Comparison of ENCODE assay signal across 8 cellular contexts in the genomic region with DNA sequence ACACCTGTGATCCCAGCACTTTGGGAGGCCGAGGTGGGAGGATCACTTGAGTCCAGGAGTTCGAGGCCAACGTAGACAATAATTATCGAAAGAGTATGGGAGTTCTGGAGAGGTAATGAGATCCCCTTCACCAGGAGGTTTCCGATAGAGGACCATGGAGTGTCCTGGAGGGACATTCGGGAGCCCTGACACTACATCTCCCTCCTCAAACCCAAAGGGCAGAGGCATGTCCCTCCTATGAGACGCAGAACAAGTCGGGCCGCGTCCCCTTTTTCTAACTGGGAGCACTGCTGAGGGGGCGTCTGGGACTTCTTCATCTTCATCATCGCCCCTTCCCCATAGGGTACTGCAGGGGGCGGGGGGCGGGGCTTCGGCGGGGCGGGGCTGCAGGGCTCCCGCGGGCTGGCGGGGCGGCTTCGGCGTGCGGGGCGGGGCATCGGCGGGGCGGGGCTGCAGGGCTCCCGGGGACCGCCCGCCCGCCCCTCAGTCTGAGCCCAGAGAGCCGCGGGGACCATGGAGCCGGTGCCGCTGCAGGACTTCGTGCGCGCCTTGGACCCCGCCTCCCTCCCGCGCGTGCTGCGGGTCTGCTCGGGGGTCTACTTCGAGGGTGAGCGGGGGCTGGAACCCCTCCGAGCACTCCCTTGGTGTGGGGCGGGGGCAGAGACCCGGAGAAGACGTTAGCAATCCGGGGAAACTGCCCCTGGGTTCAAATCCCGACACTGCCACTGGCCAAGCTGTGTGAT. TPM values are rescaled to one million over a fixed set of nuclear protein-coding genes. Genes with fewer than 3 reads are reported as not detected.
DNase-seq lines count a peak whose midpoint lies in the region; ATAC-seq and TF ChIP-seq lines count a peak whose summit lies in the region.

A gene (plus strand): TSS at position 486 of the 743 bp plus-strand sequence. CDS start 28 bp downstream, at position 514.

- H3K4me3 Mint-ChIP-seq in central memory CD8-positive, alpha-beta T cell, result peak within 1 kb of the TSS; percentile 90

- peaks cover 26% of the 10 kb centered on the region for H3K36me3 Mint-ChIP-seq in central memory CD8-positive, alpha-beta T cell (ENCODE audit: insufficient read depth)

- DNase-seq in GM12865 (ENCODE audit: low read depth), result peak; percentile 81
- peak; percentile 14 for DNase-seq in LoVo (ENCODE audit: low spot score)
- peak; percentile 80 for DNase-seq in activated CD4-positive, CD25-positive, alpha-beta regulatory T cell treated with anti-CD3 and anti-CD28 coated beads, Interleukin-2, amount 50 U/mL, for 72 hours
- DNase-seq in central memory CD8-positive, alpha-beta T cell (ENCODE audit: low spot score in 2 of 2), result peak; percentile 32 to 42
- DNase-seq in left colon, result peak; percentile 57 to 82
- peak; percentile 70 to 82 for DNase-seq in stimulated activated CD4-positive, alpha-beta T cell treated with anti-CD3 and anti-CD28 coated beads, Interleukin-1b, Interleukin-23, amount 100 ng/mL, for 4 hours (ENCODE audit: low read depth in 2 of 2)
- DNase-seq in NCI-H1436 (lab: John Stamatoyannopoulos, UW), result no peak

- no peaks in the 10 kb centered on the region for H3K27me3 Mint-ChIP-seq in central memory CD8-positive, alpha-beta T cell

- H3K9me3 Mint-ChIP-seq in central memory CD8-positive, alpha-beta T cell, result no peaks in the 10 kb centered on the region

- H3K4me3 ChIP-seq in GM12865 (ENCODE audit: low read depth, low read length), result peak within 1 kb of the TSS; percentile 63

- intact Hi-C loops in left colon (cut with DNase I, micrococcal nuclease), result no loop called here

- H3K4me1 Mint-ChIP-seq in central memory CD8-positive, alpha-beta T cell, result peaks cover 54% of the 10 kb centered on the region

- peak within 1 kb of the TSS; percentile 83 for H3K27ac Mint-ChIP-seq in central memory CD8-positive, alpha-beta T cell (ENCODE audit: low read depth)

- ATAC-seq in central memory CD8-positive, alpha-beta T cell (replicated peaks; ENCODE audit: extremely low read depth, poor library complexity, severe bottlenecking), result peak; percentile 64
- ATAC-seq in left colon, result peak; percentile 84
- ATAC-seq in HG03520 (IDR thresholded peaks at IDR 0.05; ENCODE audit: unreplicated experiment), result no peak

- TF ChIP-seq CTCF in GM12865 (IDR thresholded peaks at IDR 0.05; ENCODE audit: insufficient read depth, low read depth, low read length, missing control alignments), result no peak

RNA-seq across cellular contexts. Expression of the gene that starts here (rescaled TPM):
- total RNA-seq in left colon, result 10 to 100 TPM in 1 of 2 donors, 1 to 10 TPM in 1; 6.7 to 14.4 TPM
